ENCODE assay signal across 8 cellular contexts in genomic region chrX:74291964-74292891, GRCh38. TPM values are rescaled to one million over a fixed set of nuclear protein-coding genes. Genes with fewer than 3 reads are reported as not detected.
DNase-seq lines count a peak whose midpoint lies in the region; ATAC-seq, FAIRE-seq and TF ChIP-seq lines count a peak whose summit lies in the region.

No MANE protein-coding gene starts in this region.

- H3K27me3 ChIP-seq in pancreas (peaks cover 0 to 20% (median 2%) of the 10 kb centered on the region in 4 donors), tibial artery (no peaks in the 10 kb centered on the region)

- intact Hi-C loops in head of caudate nucleus (cut with DNase I) (no loop called here), pancreas (cut with DNase I) (no loop called here), tibial artery (cut with DNase I; ENCODE audit: low total_unique reads) (no loop called here)

- FAIRE-seq in pancreas (lab: Jason Lieb, UNC) = no peak

- H3K4me1 ChIP-seq in pancreas (peaks cover 0 to 7% (median 0%) of the 10 kb centered on the region in 3 donors), tibial artery (peaks cover 0 to 21% (median 0%) of the 10 kb centered on the region in 4 donors)

- TF ChIP-seq CTCF in GM10248 (IDR thresholded peaks at IDR 0.05; ENCODE audit: control extremely low read depth, extremely low read depth, low read depth, missing control alignments) = peak; percentile 31
- no peak for TF ChIP-seq CTCF in pancreas (IDR thresholded peaks at IDR 0.05)
- no peak for TF ChIP-seq CTCF in tibial artery (IDR thresholded peaks at IDR 0.05)

- POLR2A ChIA-PET in GM10248 (lab: Yijun Ruan, JAX) = interaction anchor here (1.0 kb wide), 1 partner anchor 9 kb away, joined by 4 read pairs; no protein-coding TSS in a partner anchor

- peaks cover 14% of the 10 kb centered on the region for H3K36me3 ChIP-seq in SK-N-MC (ENCODE audit: insufficient read depth, low read length)
- H3K36me3 ChIP-seq in pancreas = no peaks in the 10 kb centered on the region
- H3K36me3 ChIP-seq in tibial artery = no peaks in the 10 kb centered on the region

- peak overlapping the region; percentile 97 for H3K27ac ChIP-seq in SK-N-MC
- H3K27ac ChIP-seq in pancreas = peak overlapping the region; percentile 52 to 83 (median 70)
- H3K27ac ChIP-seq in tibial artery = peak overlapping the region; percentile 88 to 95

- H3K9me3 Mint-ChIP-seq in activated naive CD4-positive, alpha-beta T cell treated with anti-CD3 and anti-CD28 coated beads, Interleukin-2, amount 50 U/mL, for 72 hours = no peaks in the 10 kb centered on the region

- H3K27ac Mint-ChIP-seq in activated naive CD4-positive, alpha-beta T cell treated with anti-CD3 and anti-CD28 coated beads, Interleukin-2, amount 50 U/mL, for 72 hours = peak overlapping the region; percentile 99

- peak overlapping the region; percentile 82 for H3K4me3 ChIP-seq in SK-N-MC
- peak overlapping the region; percentile 24 to 56 (median 38) for H3K4me3 ChIP-seq in pancreas
- peak overlapping the region; percentile 65 to 73 for H3K4me3 ChIP-seq in tibial artery

- ATAC-seq in HG02571 (IDR thresholded peaks at IDR 0.05; ENCODE audit: unreplicated experiment) = peak; percentile 82
- ATAC-seq in activated naive CD4-positive, alpha-beta T cell treated with anti-CD3 and anti-CD28 coated beads, Interleukin-2, amount 50 U/mL, for 72 hours = peak; percentile 86 to 90
- ATAC-seq in pancreas = peak; percentile 92 to 95 (median 92)

- CTCF ChIA-PET in GM10248 (lab: Yijun Ruan, JAX) = interaction anchor here (0.9 to 1.8 kb wide), 3 partner anchors 12 to 19 kb away, joined by 3 to 6 read pairs (median 3); no protein-coding TSS in a partner anchor

- 0 to 18% methylated on average over 45 of the region's 45 CpGs for WGBS in pancreas, 2 donors

- peaks cover 19 to 27% of the 10 kb centered on the region in 2 donors for H3K36me3 Mint-ChIP-seq in activated naive CD4-positive, alpha-beta T cell treated with anti-CD3 and anti-CD28 coated beads, Interleukin-2, amount 50 U/mL, for 72 hours

- peak; percentile 75 for DNase-seq in GM10248 (ENCODE audit: extremely low spot score)
- DNase-seq in NCI-H1048 (lab: John Stamatoyannopoulos, UW) = peak; percentile 41
- DNase-seq in SK-N-MC (ENCODE audit: low read depth, low spot score) = peak; percentile 69
- DNase-seq in activated naive CD4-positive, alpha-beta T cell treated with anti-CD3 and anti-CD28 coated beads, Interleukin-2, amount 50 U/mL, for 72 hours (ENCODE audit: low spot score in 2 of 2) = peak; percentile 67 to 78
- peak; percentile 69 to 93 (median 86) for DNase-seq in head of caudate nucleus
- DNase-seq in pancreas = peak; percentile 76 to 90 (median 79)
- peak; percentile 92 to 94 for DNase-seq in tibial artery

- H3K9me3 ChIP-seq in SK-N-MC (ENCODE audit: low read depth, low read length) = no peaks in the 10 kb centered on the region
- H3K9me3 ChIP-seq in pancreas = no peaks in the 10 kb centered on the region
- no peaks in the 10 kb centered on the region for H3K9me3 ChIP-seq in tibial artery

- H3K9ac ChIP-seq in SK-N-MC (ENCODE audit: insufficient read length) = peak overlapping the region; percentile 96

RNA-seq across cellular contexts. Expression of gene ZCCHC13, which starts 11.8 kb away (rescaled TPM):
- total RNA-seq in activated naive CD4-positive, alpha-beta T cell treated with anti-CD3 and anti-CD28 coated beads, Interleukin-2, amount 50 U/mL, for 72 hours = not detected
- total RNA-seq in pancreas = not detected
- polyA plus RNA-seq in pancreas = not detected

Comparison
In these comparisons a context has a peak if more than half of its experiments do, and no peak if none do; other contexts are left out.
1. Peak in every context shown above with its lines: DNase-seq, ATAC-seq, H3K4me3 ChIP-seq and H3K27ac ChIP-seq.
2. DNase-seq: peak in every context shown above with its lines; median percentile 93 in tibial artery; 86 in head of caudate nucleus; 79 in pancreas; 75 in GM10248; 72 in activated naive CD4-positive, alpha-beta T cell treated with anti-CD3 and anti-CD28 coated beads, Interleukin-2, amount 50 U/mL, for 72 hours; 69 in SK-N-MC; 41 in NCI-H1048.